ENCODE assay signal across 11 cellular contexts in the genomic region with DNA sequence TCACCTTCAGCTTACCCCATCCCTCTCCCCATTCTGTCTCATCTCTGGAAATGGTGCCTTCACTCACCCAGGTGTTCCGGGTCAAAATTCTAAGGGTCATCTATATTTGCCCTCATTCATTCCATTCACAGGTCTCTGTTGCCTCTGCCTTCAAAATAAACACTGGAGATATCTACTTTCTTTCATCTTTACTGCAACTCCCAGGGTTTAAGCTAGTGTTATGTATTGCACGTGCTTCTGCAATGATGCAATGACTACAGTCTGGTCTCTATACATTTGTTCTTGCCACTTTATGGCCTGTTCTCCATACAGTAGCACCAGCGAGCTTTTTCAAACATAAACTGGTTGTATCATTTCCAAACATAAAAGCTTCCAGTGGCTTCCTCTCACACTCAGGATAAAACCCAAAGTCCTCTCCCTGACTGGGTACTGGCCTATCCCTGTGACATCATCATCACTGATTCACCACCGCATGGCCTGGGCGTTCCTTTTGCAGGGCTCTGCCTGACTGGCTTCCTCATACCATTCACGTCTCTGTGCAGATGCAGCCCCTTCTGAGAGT. TPM values are rescaled to one million over a fixed set of nuclear protein-coding genes. Genes with fewer than 3 reads are reported as not detected.
DNase-seq lines count a peak whose midpoint lies in the region; ATAC-seq and TF ChIP-seq lines count a peak whose summit lies in the region.
"Had no signal": no experiment of that assay in that cellular context is flagged by ENCODE, and none has a peak within 500 bp of the region (broad histone marks: within the 10 kb centered on the region; RNA-seq: fewer than 3 reads in every experiment).

No MANE protein-coding gene starts in this region.

- H3K4me3 ChIP-seq in PC-3 (ENCODE audit: low read length) (no peak overlapping the region), esophagus (ENCODE audit: low read depth in 1 of 2, low read length in 2 of 2) (no peak overlapping the region)

- no peaks in the 10 kb centered on the region for H3K9me2 ChIP-seq in PC-3 (replicated peaks; ENCODE audit: low read length)

- H3K27ac ChIP-seq in PC-3 (ENCODE audit: low read length) (peak overlapping the region; percentile 83), esophagus (ENCODE audit: low read depth in 2 of 2, low read length in 1 of 2) (peak overlapping the region; percentile 66 to 95)
- H3K27ac ChIP-seq in CD4-positive, alpha-beta T cell (ENCODE audit: low read depth, low read length): no peak overlapping the region
- H3K27ac ChIP-seq: C4-2B had no signal

- BruUV-seq in Calu3 (replicated peaks; lab: Mats Ljungman, UMichigan) (no TSS peak), PC-3 (replicated peaks; lab: Mats Ljungman, UMichigan) (no TSS peak)

- peak overlapping the region; percentile 64 for H3K4me2 ChIP-seq in PC-3 (ENCODE audit: low read length)

- H3K9me3 Mint-ChIP-seq in Calu3 (ENCODE audit: low read depth, unreplicated experiment): no peaks in the 10 kb centered on the region
- H3K9me3 Mint-ChIP-seq in nephron progenitor cell: peaks cover 5% of the 10 kb centered on the region
- H3K9me3 Mint-ChIP-seq in CD4-positive, alpha-beta T cell: no peaks in the 10 kb centered on the region
- H3K9me3 Mint-ChIP-seq: dendritic cell treated with granulocyte-macrophage colony-stimulating factor and Interleukin-4, amounts not matched to agents 40 ng/mL and 50 ng/mL, for 4 days had no signal

- H3K4me1 ChIP-seq in PC-3 (ENCODE audit: insufficient read depth, low read length) (peaks cover 45% of the 10 kb centered on the region), esophagus (ENCODE audit: control insufficient read depth in 2 of 2, insufficient read depth in 2 of 2, low read length in 1 of 2) (peaks cover 0 to 6% of the 10 kb centered on the region in 2 donors)

- H3K4me1 Mint-ChIP-seq in Calu3 (ENCODE audit: low read depth, unreplicated experiment): peaks cover 60% of the 10 kb centered on the region
- H3K4me1 Mint-ChIP-seq in nephron progenitor cell: peaks cover 50% of the 10 kb centered on the region
- no peaks in the 10 kb centered on the region for H3K4me1 Mint-ChIP-seq in CD4-positive, alpha-beta T cell (ENCODE audit: low read depth)

- no peak overlapping the region for H2AFZ ChIP-seq in PC-3 (ENCODE audit: low read length)

- no peaks in the 10 kb centered on the region for H3K27me3 Mint-ChIP-seq in Calu3 (ENCODE audit: unreplicated experiment)
- H3K27me3 Mint-ChIP-seq in nephron progenitor cell (ENCODE audit: low read depth, poor library complexity): no peaks in the 10 kb centered on the region
- no peaks in the 10 kb centered on the region for H3K27me3 Mint-ChIP-seq in CD4-positive, alpha-beta T cell
- H3K27me3 Mint-ChIP-seq: dendritic cell treated with granulocyte-macrophage colony-stimulating factor and Interleukin-4, amounts not matched to agents 40 ng/mL and 50 ng/mL, for 4 days had no signal

- H3K9ac ChIP-seq in PC-3 (ENCODE audit: low read length): 0 out of 2 replicates have a peak overlapping the region, but pooled peaks have one; percentile 41

- peak; percentile 83 for ATAC-seq in PC-3
- no peak for ATAC-seq in CD4-positive, alpha-beta T cell (ENCODE audit: poor library complexity)
- no peak for ATAC-seq in HG03378 (IDR thresholded peaks at IDR 0.05; ENCODE audit: unreplicated experiment)
- no peak for ATAC-seq in GM21576 (IDR thresholded peaks at IDR 0.05; ENCODE audit: unreplicated experiment)

- peaks cover 40% of the 10 kb centered on the region for H3K79me2 ChIP-seq in PC-3 (ENCODE audit: low read length)

- H3K27ac Mint-ChIP-seq in Calu3 (ENCODE audit: unreplicated experiment) (peak overlapping the region; percentile 99), nephron progenitor cell (peak overlapping the region; percentile 8)
- H3K27ac Mint-ChIP-seq in CD4-positive, alpha-beta T cell: no peak overlapping the region
- H3K27ac Mint-ChIP-seq: dendritic cell treated with granulocyte-macrophage colony-stimulating factor and Interleukin-4, amounts not matched to agents 40 ng/mL and 50 ng/mL, for 4 days had no signal

- POLR2A ChIA-PET in PC-3 (lab: Charles Lee; ENCODE audit: unreplicated experiment): interaction anchor here (0.6 kb wide), 1 partner anchor 35 kb away, joined by 3 read pairs; no protein-coding TSS in a partner anchor
- POLR2A ChIA-PET in CD4-positive, alpha-beta T cell (lab: Charles Lee): no interaction called here

- H3F3A ChIP-seq in PC-3 (ENCODE audit: low read length, unreplicated experiment): no peaks in the 10 kb centered on the region

- H3K36me3 Mint-ChIP-seq in Calu3 (ENCODE audit: insufficient read depth, unreplicated experiment) (peaks cover 26% of the 10 kb centered on the region), nephron progenitor cell (ENCODE audit: low read depth) (peaks cover 11% of the 10 kb centered on the region)
- no peaks in the 10 kb centered on the region for H3K36me3 Mint-ChIP-seq in CD4-positive, alpha-beta T cell (ENCODE audit: low read depth)

- H3K36me3 ChIP-seq in PC-3 (ENCODE audit: low read depth, low read length) (no peaks in the 10 kb centered on the region), esophagus (ENCODE audit: control insufficient read depth in 2 of 2, insufficient read depth in 2 of 2, low read length in 1 of 2) (no peaks in the 10 kb centered on the region)

- no peak for TF ChIP-seq CTCF in Calu3 (IDR thresholded peaks at IDR 0.05; ENCODE audit: unreplicated experiment)
- no peak for TF ChIP-seq CTCF in PC-3 (conservative IDR thresholded peaks at IDR 0.05; ENCODE audit: low read depth, low read length)
- no peak for TF ChIP-seq CTCF in nephron progenitor cell (IDR thresholded peaks at IDR 0.05)
- no peak for TF ChIP-seq CTCF in CD4-positive, alpha-beta T cell (IDR thresholded peaks at IDR 0.05)

- WGBS in esophagus, 2 donors: 44 to 48% methylated on average over 6 of the region's 6 CpGs

- CTCF ChIA-PET in Calu3 (lab: Charles Lee): interaction anchor here (0.6 to 1.5 kb wide), 4 partner anchors 12 to 199 kb away, joined by 4 to 7 read pairs (median 4); no protein-coding TSS in a partner anchor
- CTCF ChIA-PET in PC-3 (lab: Charles Lee): interaction anchor here (0.7 to 0.9 kb wide), 2 partner anchors 88 to 130 kb away, joined by 3 read pairs; no protein-coding TSS in a partner anchor
- CTCF ChIA-PET in CD4-positive, alpha-beta T cell (lab: Charles Lee): no interaction called here

- H3K9me3 ChIP-seq in PC-3 (ENCODE audit: low read length) (no peaks in the 10 kb centered on the region), esophagus (ENCODE audit: control insufficient read depth in 2 of 2, insufficient read depth in 1 of 2, low read depth in 1 of 2, low read length in 1 of 2) (no peaks in the 10 kb centered on the region)
- H3K9me3 ChIP-seq in CD4-positive, alpha-beta T cell (ENCODE audit: control insufficient read depth, low read length): no peaks in the 10 kb centered on the region

- intact Hi-C loops in Calu3 (cut with micrococcal nuclease; ENCODE audit: unreplicated experiment) (loop anchor here (2.0 to 5.0 kb wide), 2 partner anchors 23 to 245 kb away; no protein-coding TSS in a partner anchor), PC-3 (cut with micrococcal nuclease) (loop anchor here (2.0 to 5.0 kb wide), 2 partner anchors 185 to 407 kb away; no protein-coding TSS in a partner anchor)
- intact Hi-C loops in CD4-positive, alpha-beta T cell (cut with DNase I, micrococcal nuclease): no loop called here

- DNase-seq in Calu3: peak; percentile 89
- DNase-seq in PC-3: peak; percentile 67
- DNase-seq in nephron progenitor cell: peak; percentile 7
- DNase-seq in CD4-positive, alpha-beta T cell: no peak
- DNase-seq in activated CD8-positive, alpha-beta memory T cell treated with anti-CD3 and anti-CD28 coated beads, Interleukin-2, amount 50 U/mL, for 48 hours: no peak
- DNase-seq: stimulated activated CD4-positive, alpha-beta T cell treated with anti-CD3 and anti-CD28 coated beads, Interleukin-12 subunit alpha, Interleukin-12 subunit beta, amount 100 ng/mL, for 4 hours had no signal

- no peaks in the 10 kb centered on the region for H3K27me3 ChIP-seq in PC-3 (ENCODE audit: low read length)
- H3K27me3 ChIP-seq in esophagus (ENCODE audit: control insufficient read depth in 1 of 2, insufficient read depth in 2 of 2, low read length in 2 of 2): no peaks in the 10 kb centered on the region
- H3K27me3 ChIP-seq in CD4-positive, alpha-beta T cell (ENCODE audit: control insufficient read depth, insufficient read depth, low read length): no peaks in the 10 kb centered on the region

- H4K20me1 ChIP-seq in PC-3 (ENCODE audit: low read length): no peaks in the 10 kb centered on the region

- H3K4me3 Mint-ChIP-seq in Calu3 (ENCODE audit: low read depth, unreplicated experiment) (peak overlapping the region; percentile 58), nephron progenitor cell (no peak overlapping the region)
- no peak overlapping the region for H3K4me3 Mint-ChIP-seq in CD4-positive, alpha-beta T cell
- H3K4me3 Mint-ChIP-seq: dendritic cell treated with granulocyte-macrophage colony-stimulating factor and Interleukin-4, amounts not matched to agents 40 ng/mL and 50 ng/mL, for 4 days had no signal

RNA-seq across cellular contexts. Expression of gene DSG2, which starts 14.3 kb away (rescaled TPM):
- total RNA-seq in Calu3 (2022) (194 and 196 TPM in 2 replicates), PC-3 (2014; rRNA removed) (17.2 and 21.1 TPM in 2 replicates)
- polyA plus RNA-seq in esophagus: 1 to 10 TPM; 3.2 to 5.8 TPM
- total RNA-seq in CD4-positive, alpha-beta T cell: under 1 TPM; 0.11 to 0.14 TPM

Comparison
In these comparisons a context has a peak if more than half of its experiments do, and no peak if none do; other contexts are left out.
1. DNase-seq: peak in Calu3 (single experiment), PC-3 (single experiment) and nephron progenitor cell (single experiment); none in CD4-positive, alpha-beta T cell (0 of 10) and activated CD8-positive, alpha-beta memory T cell treated with anti-CD3 and anti-CD28 coated beads, Interleukin-2, amount 50 U/mL, for 48 hours (single experiment).
2. RNA of gene DSG2, which starts 14.3 kb away (total RNA-seq): 194 to 196 TPM in Calu3 and 17.2 to 21.1 TPM in PC-3; 0.11 to 0.14 TPM in CD4-positive, alpha-beta T cell; every median in the first group is over 10 times any median in the second.
3. intact Hi-C loops: an anchor here in Calu3 (2.0 to 5.0 kb wide) and PC-3 (2.0 to 5.0 kb wide); none called in CD4-positive, alpha-beta T cell.